7 cellular contexts compared by ENCODE assay signal in genomic region chr7:101058355-101058754, GRCh38. TPM values are rescaled to one million over a fixed set of nuclear protein-coding genes. Genes with fewer than 3 reads are reported as not detected.
DNase-seq lines count a peak whose midpoint lies in the region; ATAC-seq and TF ChIP-seq lines count a peak whose summit lies in the region.

No MANE protein-coding gene starts in this region.

- ATAC-seq in HG02852 (IDR thresholded peaks at IDR 0.05; ENCODE audit: unreplicated experiment): no peak

- no peak overlapping the region for H3K27ac Mint-ChIP-seq in chondrocyte (ENCODE audit: unreplicated experiment)

- peaks cover 5% of the 10 kb centered on the region for H3K4me1 Mint-ChIP-seq in chondrocyte (ENCODE audit: low read depth)

- no peaks in the 10 kb centered on the region for H3K36me3 Mint-ChIP-seq in chondrocyte (ENCODE audit: low read depth)

- no peak overlapping the region for H3K4me3 Mint-ChIP-seq in chondrocyte (ENCODE audit: unreplicated experiment)

- no peak for TF ChIP-seq CTCF in chondrocyte (IDR thresholded peaks at IDR 0.05)

- DNase-seq in HuH-7.5 (ENCODE audit: low spot score) (peak; percentile 57), chondrocyte (ENCODE audit: low spot score) (peak; percentile 68), lung microvascular endothelial cell (ENCODE audit: low read depth in 2 of 2) (peak; percentile 67 to 73), NCI-H510A treated with DMSO at 0.1 percent for 48 hours (lab: John Stamatoyannopoulos, UW) (no peak)
- peak; percentile 54 for DNase-seq in activated CD4-positive, CD25-positive, alpha-beta regulatory T cell treated with anti-CD3 and anti-CD28 coated beads, Interleukin-2, amount 50 U/mL, for 72 hours
- DNase-seq in stimulated activated CD8-positive, alpha-beta memory T cell treated with anti-CD3 and anti-CD28 coated beads, Interleukin-7, amount 100 ng/mL, for 24 hours (ENCODE audit: low read depth): peak; percentile 25

- H3K9me3 Mint-ChIP-seq in chondrocyte (ENCODE audit: low read depth): no peaks in the 10 kb centered on the region

- H3K27me3 Mint-ChIP-seq in chondrocyte (ENCODE audit: low read depth): peaks cover 46% of the 10 kb centered on the region

RNA-seq across cellular contexts. Expression of gene TRIM56, which starts 26.9 kb away (rescaled TPM):
- total RNA-seq in chondrocyte (26.1 to 35.7 TPM (median 30.4 TPM) in 3 replicates), lung microvascular endothelial cell (9.2 and 18.3 TPM in 2 replicates)

RNA-seq across cellular contexts. Expression of gene MUC17, which starts 38.5 kb away (rescaled TPM):
- total RNA-seq in chondrocyte (not detected in 3 replicates), lung microvascular endothelial cell (not detected in 2 replicates)
